Comparison of ENCODE assay signal across 17 cellular contexts in the genomic region with DNA sequence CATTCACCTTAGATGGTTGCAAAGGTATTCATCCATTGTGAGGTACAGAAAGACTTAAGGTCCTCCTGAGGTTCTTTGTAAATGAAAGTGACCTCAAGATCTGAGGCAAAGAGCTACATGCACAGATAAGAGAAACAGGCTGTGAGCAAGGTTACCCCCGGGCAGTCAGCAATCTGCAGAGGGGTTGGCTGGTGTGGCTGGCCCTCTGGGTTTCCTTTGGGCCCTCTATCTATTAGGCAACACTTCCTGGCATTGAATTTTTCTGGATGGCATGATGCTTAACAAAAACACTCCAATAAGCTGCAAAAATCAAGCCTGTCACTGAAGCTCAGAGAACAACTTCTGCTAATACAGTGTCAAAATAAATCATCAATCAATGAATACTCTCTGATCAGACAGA. TPM values are rescaled to one million over a fixed set of nuclear protein-coding genes. Genes with fewer than 3 reads are reported as not detected.
A peak's percentile ranks its signal among the peaks of the same experiment; 100 is the strongest.
DNase-seq lines count a peak whose midpoint lies in the region; ATAC-seq and TF ChIP-seq lines count a peak whose summit lies in the region.
"Had no signal": no experiment of that assay in that cellular context is flagged by ENCODE, and none has a peak within 500 bp of the region (broad histone marks: within the 10 kb centered on the region; RNA-seq: fewer than 3 reads in every experiment).

No MANE protein-coding gene starts in this region.

- DNase-seq in GDM1 (lab: John Stamatoyannopoulos, UW) (peak; percentile 2), NOMO-1 treated with DMSO at 0.1 percent for 48 hours (lab: John Stamatoyannopoulos, UW; ENCODE audit: unreplicated experiment) (peak; percentile 22), dermis blood vessel endothelial cell (peak; percentile 78), pulmonary artery endothelial cell (ENCODE audit: low read depth, low spot score) (peak; percentile 64), GM13976 (ENCODE audit: low spot score) (no peak), globus pallidus (ENCODE audit: low spot score) (no peak)
- DNase-seq: activated CD8-positive, alpha-beta T cell treated with anti-CD3 and anti-CD28 coated beads for 36 hours; DMS153; NCI-H1048; NCI-H1694 treated with DMSO at 0.1 percent for 48 hours; NCI-H446 treated with DMSO at 0.1 percent for 48 hours; NCI-H82; posterior cingulate gyrus; RPMI8226; stimulated activated CD4-positive, alpha-beta T cell treated with anti-CD3 and anti-CD28 coated beads, Interleukin-4, amount 100 ng/mL, for 1 hour had no signal

- ATAC-seq in HG02642 (IDR thresholded peaks at IDR 0.05; ENCODE audit: poor library complexity, unreplicated experiment), result no peak
- ATAC-seq: activated CD8-positive, alpha-beta T cell treated with anti-CD3 and anti-CD28 coated beads for 36 hours; HCT116 had no signal

- in situ Hi-C loops in GM13976 (cut with MboI; ENCODE audit: low sequenced_read_pairs, unreplicated experiment), result no loop called here

- no peak for TF ChIP-seq CTCF in GM13976 (IDR thresholded peaks at IDR 0.05; ENCODE audit: borderline replicate concordance, control extremely low read depth, extremely low read depth, insufficient read depth, missing control alignments)

RNA-seq across cellular contexts. Expression of gene RALGAPA2, which starts 48.9 kb away (rescaled TPM):
- total RNA-seq in dermis blood vessel endothelial cell (76.6 and 102 TPM in 2 replicates), pulmonary artery endothelial cell (21.8 and 31.8 TPM in 2 replicates)

Comparison
In these comparisons a context has a peak if more than half of its experiments do, and no peak if none do; other contexts are left out.
1. DNase-seq: peak in GDM1 (single experiment), NOMO-1 treated with DMSO at 0.1 percent for 48 hours (single experiment), dermis blood vessel endothelial cell (single experiment) and pulmonary artery endothelial cell (single experiment); none in GM13976 (single experiment) and globus pallidus (single experiment).